8 cellular contexts compared by ENCODE assay signal in the genomic region with DNA sequence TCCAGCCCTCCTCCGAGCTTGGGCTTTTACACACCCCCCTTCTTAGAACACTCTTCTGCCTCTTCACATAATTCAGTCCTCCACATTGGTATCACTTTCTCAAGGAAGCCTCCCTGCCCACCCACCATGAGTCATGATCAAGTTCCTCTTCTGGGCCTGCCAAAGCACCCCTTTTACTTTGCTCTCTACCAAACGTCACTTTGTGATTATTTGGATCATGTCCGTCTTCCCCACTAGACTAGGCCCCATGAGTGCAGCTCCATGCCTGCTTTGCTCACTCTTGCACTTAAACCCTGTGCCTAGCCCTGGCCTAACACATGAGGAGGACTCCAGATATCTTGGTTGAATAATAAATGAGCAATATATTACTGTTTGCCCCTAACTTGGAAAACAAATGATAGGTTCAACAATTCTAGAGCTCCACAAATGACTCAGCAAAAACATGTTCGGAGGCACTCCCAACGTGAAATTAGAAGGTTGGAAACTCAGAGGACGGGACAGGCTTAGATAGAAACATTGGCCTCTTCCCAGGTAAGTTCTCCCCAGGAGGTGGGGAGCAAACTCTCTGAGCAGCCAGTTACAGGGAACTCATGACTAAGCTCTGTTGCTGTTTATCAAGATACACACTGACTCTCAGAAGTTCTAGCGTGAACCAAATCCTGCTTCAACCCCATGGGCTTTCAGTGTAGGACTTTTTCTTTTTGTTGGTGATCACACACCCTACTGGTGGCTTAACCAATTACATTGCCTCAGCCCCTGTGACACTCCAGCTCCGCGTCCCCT.
A peak's percentile ranks its signal among the peaks of the same experiment; 100 is the strongest.
DNase-seq lines count a peak whose midpoint lies in the region; ATAC-seq and TF ChIP-seq lines count a peak whose summit lies in the region.

No MANE protein-coding gene starts in this region.

- H3K27me3 ChIP-seq in brain microvascular endothelial cell (replicated peaks): no peaks in the 10 kb centered on the region

- peak; percentile 33 for DNase-seq in NCI-H2107 treated with DMSO at 0.1 percent for 48 hours (lab: John Stamatoyannopoulos, UW; ENCODE audit: unreplicated experiment)
- no peak for DNase-seq in NCI-H2107 (lab: John Stamatoyannopoulos, UW)
- DNase-seq in HS-5 (ENCODE audit: low read depth): peak; percentile 16
- peak; percentile 46 for DNase-seq in RWPE1 (ENCODE audit: low spot score)
- peak; percentile 85 for DNase-seq in brain microvascular endothelial cell
- peak; percentile 45 for DNase-seq in inferior parietal cortex (ENCODE audit: extremely low spot score)
- peak; percentile 25 for DNase-seq in stimulated activated CD4-positive, alpha-beta T cell treated with anti-CD3 and anti-CD28 coated beads, Interleukin-15, amount 100 ng/mL, for 48 hours (ENCODE audit: low read depth in 2 of 2)

- no peak overlapping the region for H3K27ac ChIP-seq in RWPE1
- H3K27ac ChIP-seq in brain microvascular endothelial cell: peak overlapping the region; percentile 60

- in situ Hi-C loops in brain microvascular endothelial cell (cut with HindIII; ENCODE audit: low pct_ligation_motif_present, low sequenced_read_pairs): no loop called here

- CTCF ChIA-PET in RWPE1 (lab: Yijun Ruan, JAX): interaction anchor here (0.6 kb wide), 1 partner anchor 23 kb away, joined by 5 read pairs; no protein-coding TSS in a partner anchor

- TF ChIP-seq CTCF in RWPE1 (conservative IDR thresholded peaks at IDR 0.05; ENCODE audit: low read depth): peak; percentile 23
- TF ChIP-seq CTCF in brain microvascular endothelial cell (IDR thresholded peaks at IDR 0.05; ENCODE audit: low read depth, low read length, missing control alignments): peak; percentile 74

- H3K36me3 ChIP-seq in brain microvascular endothelial cell (replicated peaks): no peaks in the 10 kb centered on the region

- H3K4me3 ChIP-seq in brain microvascular endothelial cell (ENCODE audit: low read depth, low read length): no peak overlapping the region

- POLR2A ChIA-PET in RWPE1 (lab: Yijun Ruan, JAX; ENCODE audit: low non-redundant PET): no interaction called here

- no peak for ATAC-seq in HG03520 (IDR thresholded peaks at IDR 0.05; ENCODE audit: unreplicated experiment)
